8 cellular contexts compared by ENCODE assay signal in the genomic region with DNA sequence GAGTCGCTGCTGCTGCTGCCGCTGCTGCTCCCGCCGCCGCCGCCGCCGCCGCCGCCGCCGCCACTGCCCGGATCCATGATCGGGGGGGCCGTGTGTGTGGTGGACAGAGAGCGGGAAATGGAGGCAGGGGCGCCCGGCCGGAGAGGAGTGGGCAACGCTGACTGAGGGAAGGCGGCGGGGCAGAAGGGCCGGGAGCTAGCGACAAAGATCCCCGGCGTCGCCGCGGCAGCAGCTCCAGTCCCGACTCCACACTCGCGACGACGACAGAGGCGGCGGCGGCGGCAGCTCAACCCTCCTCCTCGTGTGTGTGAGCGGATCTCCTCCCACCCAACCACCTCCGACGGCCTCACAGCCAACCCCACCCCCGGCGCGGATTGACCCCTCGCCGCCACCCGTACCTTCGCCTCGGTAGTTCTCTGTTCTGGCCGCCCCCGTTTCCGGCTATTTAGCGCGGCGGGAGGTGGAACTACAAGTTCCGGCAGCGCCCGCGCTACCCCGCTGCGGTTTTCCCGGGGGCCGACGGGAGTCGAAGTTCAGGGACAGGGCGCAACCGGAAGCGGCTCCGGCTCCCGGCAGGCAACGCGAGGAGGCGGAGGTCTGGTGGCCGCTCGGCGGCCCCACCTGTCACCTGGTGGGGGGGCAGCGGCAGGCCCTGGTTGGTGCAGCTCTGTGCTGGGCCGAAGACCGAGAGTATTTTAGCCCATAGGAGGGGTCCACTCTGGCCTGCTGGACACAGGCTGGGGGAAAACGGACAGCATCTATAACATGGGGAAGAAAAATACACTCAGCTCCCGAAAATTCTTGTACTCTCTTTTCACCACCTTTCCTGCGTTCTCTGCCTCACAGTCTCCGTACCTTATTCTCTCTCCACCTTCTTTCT. TPM values are rescaled to one million over a fixed set of nuclear protein-coding genes. Genes with fewer than 3 reads are reported as not detected.
DNase-seq lines count a peak whose midpoint lies in the region; ATAC-seq and TF ChIP-seq lines count a peak whose summit lies in the region.

Gene GSPT1, minus strand, starts transcription at position 313 of the 880 bp plus-strand sequence. Its CDS starts 236 bp downstream, at position 77.

- peak within 1 kb of the TSS; percentile 87 to 99 for H3K4me3 ChIP-seq in ascending aorta
- peak within 1 kb of the TSS; percentile 90 for H3K4me3 ChIP-seq in right cardiac atrium (ENCODE audit: low read length)
- peak within 1 kb of the TSS; percentile 74 to 86 for H3K4me3 ChIP-seq in vagina

- H3K36me3 ChIP-seq in ascending aorta (no peaks in the 10 kb centered on the region), vagina (no peaks in the 10 kb centered on the region)

- intact Hi-C loops in ascending aorta (cut with DNase I) (loop anchor here (1.0 to 5.0 kb wide), 5 partner anchors 60 to 174 kb away; partner anchors contain the start of genes RSL1D1, SNX29, TXNDC11 and ZC3H7A), right cardiac atrium (cut with DNase I) (loop anchor here in 1 of 4 donors (10.0 kb wide), 1 partner anchor 171 kb away; the partner anchor contains the start of gene TXNDC11), vagina (cut with DNase I) (loop anchor here (10.0 kb wide), 1 partner anchor 61 kb away; the partner anchor contains the start of gene RSL1D1)

- peaks cover 0 to 23% of the 10 kb centered on the region in 2 donors for H3K4me1 ChIP-seq in ascending aorta
- H3K4me1 ChIP-seq in right cardiac atrium (ENCODE audit: control insufficient read depth, insufficient read depth, low read length): peaks cover 3% of the 10 kb centered on the region
- peaks cover 44% of the 10 kb centered on the region for H3K4me1 ChIP-seq in vagina

- H3K27me3 ChIP-seq in ascending aorta (no peaks in the 10 kb centered on the region), right cardiac atrium (ENCODE audit: control insufficient read depth, insufficient read depth) (no peaks in the 10 kb centered on the region), vagina (no peaks in the 10 kb centered on the region)

- peaks cover 25% of the 10 kb centered on the region for H3K36me3 Mint-ChIP-seq in T-helper 2 cell treated with Interferon-gamma antibody and Interleukin-4, amounts not matched to agents 5 μg/mL and 100 μg/mL, for 36 hours (ENCODE audit: low read depth)

- TF ChIP-seq POLR2A in vagina (IDR thresholded peaks at IDR 0.05): peak in 1 of 2 donors; percentile 94

- 1% methylated on average over 84 of the region's 84 CpGs for WGBS in right cardiac atrium

- H3K9me3 ChIP-seq in ascending aorta: no peaks in the 10 kb centered on the region
- no peaks in the 10 kb centered on the region for H3K9me3 ChIP-seq in right cardiac atrium (ENCODE audit: control insufficient read depth, low read length)
- no peaks in the 10 kb centered on the region for H3K9me3 ChIP-seq in vagina

- H3K27me3 Mint-ChIP-seq in T-helper 2 cell treated with Interferon-gamma antibody and Interleukin-4, amounts not matched to agents 5 μg/mL and 100 μg/mL, for 36 hours (ENCODE audit: low read depth): peaks cover 11% of the 10 kb centered on the region

- DNase-seq in NCI-H1930 (lab: John Stamatoyannopoulos, UW) (peak; percentile 98 to 99), ascending aorta (ENCODE audit: low spot score in 2 of 2) (peak; percentile 97 to 100), right cardiac atrium (peak; percentile 99 to 100 (median 100)), putamen (ENCODE audit: low spot score) (peak; percentile 98), vagina (ENCODE audit: extremely low spot score in 2 of 2) (peak; percentile 99)
- peak; percentile 100 for DNase-seq in T-helper 2 cell treated with Interferon-gamma antibody and Interleukin-4, amounts not matched to agents 5 μg/mL and 100 μg/mL, for 36 hours (ENCODE audit: low spot score)

- H3K27ac ChIP-seq in ascending aorta (peak within 1 kb of the TSS; percentile 93), right cardiac atrium (ENCODE audit: low read length) (peak within 1 kb of the TSS; percentile 85), vagina (peak within 1 kb of the TSS; percentile 91)

- H3K9me3 Mint-ChIP-seq in T-helper 2 cell treated with Interferon-gamma antibody and Interleukin-4, amounts not matched to agents 5 μg/mL and 100 μg/mL, for 36 hours: no peaks in the 10 kb centered on the region

- ATAC-seq in GM18499 (IDR thresholded peaks at IDR 0.05; ENCODE audit: insufficient read depth, unreplicated experiment) (peak; percentile 48), HG02943 (IDR thresholded peaks at IDR 0.05; ENCODE audit: low read depth, unreplicated experiment) (peak; percentile 87), right cardiac atrium (peak; percentile 97 to 98)

- peak within 1 kb of the TSS; percentile 94 for H3K27ac Mint-ChIP-seq in T-helper 2 cell treated with Interferon-gamma antibody and Interleukin-4, amounts not matched to agents 5 μg/mL and 100 μg/mL, for 36 hours

- H3K4me1 Mint-ChIP-seq in T-helper 2 cell treated with Interferon-gamma antibody and Interleukin-4, amounts not matched to agents 5 μg/mL and 100 μg/mL, for 36 hours (ENCODE audit: low read depth): peaks cover 27% of the 10 kb centered on the region

- H3K4me3 Mint-ChIP-seq in T-helper 2 cell treated with Interferon-gamma antibody and Interleukin-4, amounts not matched to agents 5 μg/mL and 100 μg/mL, for 36 hours: peak within 1 kb of the TSS; percentile 96

- TF ChIP-seq CTCF in ascending aorta (IDR thresholded peaks at IDR 0.05) (no peak), vagina (IDR thresholded peaks at IDR 0.05) (peak in 1 of 3 experiments; percentile 3)

RNA-seq across cellular contexts. Expression of gene GSPT1, which starts in this region (rescaled TPM):
- 56.3 TPM for total RNA-seq in ascending aorta
- total RNA-seq in right cardiac atrium: 100 to 1,000 TPM in 1 of 4 donors, 10 to 100 TPM in 3; 89.1 to 105 (median 96.2) TPM
- polyA plus RNA-seq in right cardiac atrium: 41.6 TPM
- total RNA-seq in vagina: 56.0 TPM

Comparison
In these comparisons a context has a peak if more than half of its experiments do, and no peak if none do; other contexts are left out.
1. Peak in every context shown above with its lines: DNase-seq, ATAC-seq, H3K4me3 ChIP-seq and H3K27ac ChIP-seq.